In genomic region chr11:130144721-130145327, GRCh38 we compare ENCODE assay signal across 9 cellular contexts. TPM values are rescaled to one million over a fixed set of nuclear protein-coding genes. Genes with fewer than 3 reads are reported as not detected.
DNase-seq lines count a peak whose midpoint lies in the region; TF ChIP-seq lines count a peak whose summit lies in the region.
"Had no signal": no experiment of that assay in that cellular context is flagged by ENCODE, and none has a peak within 500 bp of the region (broad histone marks: within the 10 kb centered on the region; RNA-seq: fewer than 3 reads in every experiment).

No MANE protein-coding gene starts in this region.

- H3K4me1 Mint-ChIP-seq in neural crest cell (peaks cover 29% of the 10 kb centered on the region), osteocyte (ENCODE audit: unreplicated experiment) (no peaks in the 10 kb centered on the region)

- no peaks in the 10 kb centered on the region for H3K27me3 Mint-ChIP-seq in neural crest cell (ENCODE audit: low read depth)
- H3K27me3 Mint-ChIP-seq in osteocyte (ENCODE audit: unreplicated experiment): no peaks in the 10 kb centered on the region

- H3K27ac Mint-ChIP-seq in neural crest cell (ENCODE audit: unreplicated experiment): peak overlapping the region; percentile 61
- H3K27ac Mint-ChIP-seq in osteocyte (ENCODE audit: unreplicated experiment): no peak overlapping the region

- H3K4me3 Mint-ChIP-seq in neural crest cell: no peak overlapping the region
- no peak overlapping the region for H3K4me3 Mint-ChIP-seq in osteocyte (ENCODE audit: unreplicated experiment)

- TF ChIP-seq CTCF in neural crest cell (conservative IDR thresholded peaks at IDR 0.05): no peak
- no peak for TF ChIP-seq CTCF in foreskin fibroblast (IDR thresholded peaks at IDR 0.05; ENCODE audit: low read depth, low read length)
- TF ChIP-seq CTCF in osteocyte (IDR thresholded peaks at IDR 0.05): no peak

- H3K36me3 Mint-ChIP-seq in neural crest cell (ENCODE audit: low read depth) (peaks cover 19% of the 10 kb centered on the region), osteocyte (ENCODE audit: unreplicated experiment) (peaks cover 32% of the 10 kb centered on the region)

- DNase-seq in COLO668 (lab: John Stamatoyannopoulos, UW; ENCODE audit: unreplicated experiment): peak; percentile 27
- DNase-seq in NCI-H2196 treated with DMSO at 0.1 percent for 48 hours (lab: John Stamatoyannopoulos, UW; ENCODE audit: unreplicated experiment): peak; percentile 30
- no peak for DNase-seq in epithelial cell of prostate (ENCODE audit: low read depth, low spot score)
- DNase-seq in neural crest cell (ENCODE audit: low read depth, low spot score): no peak
- DNase-seq in middle frontal gyrus (ENCODE audit: extremely low spot score, low spot score): no peak
- no peak for DNase-seq in foreskin fibroblast
- DNase-seq in osteocyte (ENCODE audit: extremely low spot score, unreplicated experiment): no peak
- no peak for DNase-seq in COR-L47 (lab: John Stamatoyannopoulos, UW)
- DNase-seq: NCI-H226 had no signal

- H3K9me3 Mint-ChIP-seq in neural crest cell (no peaks in the 10 kb centered on the region), osteocyte (ENCODE audit: unreplicated experiment) (no peaks in the 10 kb centered on the region)

- H3K27ac ChIP-seq in epithelial cell of prostate: peak overlapping the region; percentile 79

- no peak overlapping the region for H3K4me3 ChIP-seq in foreskin fibroblast (ENCODE audit: low read depth in 1 of 2, low read length in 2 of 2)

RNA-seq across cellular contexts. Expression of gene ST14, which starts 14.8 kb away (rescaled TPM):
- 0.12 and 0.30 TPM in 2 replicates for total RNA-seq in neural crest cell
- not detected in 2 replicates for total RNA-seq in osteocyte

Comparison
In these comparisons a context has a peak if more than half of its experiments do, and no peak if none do; other contexts are left out.
1. DNase-seq: peak in COLO668 (single experiment) and NCI-H2196 treated with DMSO at 0.1 percent for 48 hours (single experiment); none in epithelial cell of prostate (single experiment), neural crest cell (single experiment), middle frontal gyrus (single experiment), foreskin fibroblast (0 of 2), osteocyte (single experiment) and COR-L47 (single experiment).